In the genomic region with DNA sequence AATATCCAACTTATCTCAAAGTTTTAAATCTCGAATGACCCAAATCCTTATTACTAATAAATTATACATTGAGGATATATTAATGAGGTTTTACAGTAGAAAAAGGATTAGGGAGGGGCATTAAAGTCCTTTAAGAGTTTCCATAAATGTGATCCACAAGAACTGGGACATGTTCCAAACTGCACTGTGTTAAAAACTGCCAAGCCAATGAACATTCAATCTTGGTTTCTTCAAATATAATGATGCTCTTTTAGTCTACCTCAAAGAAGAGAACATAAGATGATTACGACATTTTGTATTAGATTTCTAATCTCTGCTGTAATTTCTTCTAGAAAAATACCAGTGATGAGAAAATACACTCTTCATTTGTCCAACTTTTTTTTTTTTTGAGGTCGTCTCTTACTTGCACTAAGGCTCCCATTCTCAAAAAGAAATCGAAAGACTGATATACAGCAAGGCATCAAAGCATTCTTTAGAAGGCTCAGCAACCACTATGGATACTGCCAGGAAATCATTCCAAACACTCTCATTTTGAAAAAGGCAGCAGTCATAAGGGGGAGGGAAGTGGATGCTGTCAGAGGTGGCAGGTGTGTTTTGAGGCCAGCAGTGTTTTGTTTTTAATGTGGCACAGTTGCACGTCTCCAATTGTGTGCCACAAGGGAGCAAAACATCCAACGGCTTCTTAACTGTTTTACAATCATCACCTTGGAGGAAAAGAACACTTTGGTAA, we compare ENCODE assay signal across 8 cellular contexts. TPM values are rescaled to one million over a fixed set of nuclear protein-coding genes. Genes with fewer than 3 reads are reported as not detected.
DNase-seq lines count a peak whose midpoint lies in the region; ATAC-seq, FAIRE-seq and TF ChIP-seq lines count a peak whose summit lies in the region.

No MANE protein-coding gene starts in this region.

- intact Hi-C loops in activated CD4-positive, alpha-beta T cell treated with anti-CD3 and anti-CD28 coated beads for 36 hours (cut with DNase I, micrococcal nuclease): loop anchor here in 1 of 2 experiments (2.0 to 10.0 kb wide), 3 partner anchors 581 to 723 kb away; a partner anchor contains a TSS

- no peak overlapping the region for H2BK5ac ChIP-seq in H1 (ENCODE audit: low read depth, low read length)

- no peak overlapping the region for H2BK20ac ChIP-seq in H1 (ENCODE audit: low read length)

- no peaks in the 10 kb centered on the region; the same call in 1 of the 2 replicates for H3K79me1 ChIP-seq in H1 (ENCODE audit: low read depth, low read length)

- no peak overlapping the region for H3K23ac ChIP-seq in H1 (ENCODE audit: insufficient read length)

- H4K8ac ChIP-seq in H1 (ENCODE audit: extremely low read depth, insufficient read depth, low read length): no peak overlapping the region

- no peak overlapping the region for H2BK120ac ChIP-seq in H1 (replicated peaks; ENCODE audit: low read depth, low read length)

- no peak for TF ChIP-seq POLR2A in H1 (IDR thresholded peaks at IDR 0.05; ENCODE audit: control extremely low read depth in 1 of 2, low read depth in 2 of 2, low read length in 2 of 2)

- no peak overlapping the region for H2AK5ac ChIP-seq in H1 (ENCODE audit: low read depth, low read length)

- H2BK12ac ChIP-seq in H1 (ENCODE audit: low read depth, low read length): no peak overlapping the region

- peak overlapping the region; percentile 76 to 84 for H3K4me2 ChIP-seq in H1 (ENCODE audit: insufficient read depth in 1 of 2, low read depth in 2 of 2, low read length in 2 of 2)

- peaks cover 3 to 17% (median 8%) of the 10 kb centered on the region in 4 experiments; a peak in 6 of 7 replicates for H3K4me1 ChIP-seq in H1 (replicated peaks in 1 of 4; ENCODE audit: control insufficient read depth in 3 of 4, insufficient read depth in 4 of 4, low read length in 3 of 4)

- H3K56ac ChIP-seq in H1 (replicated peaks; ENCODE audit: insufficient read length, low read depth, low read length): no peak overlapping the region

- peak; percentile 45 for FAIRE-seq in H1 (lab: Jason Lieb, UNC)

- H3K9me3 ChIP-seq in H1 (ENCODE audit: insufficient read depth in 2 of 2, low read depth in 1 of 2, low read length in 1 of 2): no peaks in the 10 kb centered on the region

- H2BK15ac ChIP-seq in H1 (ENCODE audit: low read length): no peak overlapping the region

- peak overlapping the region in 1 of 4 experiments; percentile 35; a peak in 1 of 7 replicates for H3K9ac ChIP-seq in H1 (replicated peaks in 1 of 4; ENCODE audit: extremely low read depth in 1 of 4, low read depth in 3 of 4, low read length in 3 of 4)

- H4K20me1 ChIP-seq in H1 (replicated peaks in 1 of 2; ENCODE audit: control insufficient read depth in 1 of 2, insufficient read depth in 2 of 2, low read length in 2 of 2): peaks cover 0 to 8% of the 10 kb centered on the region in 2 experiments

- peaks cover 2% of the 10 kb centered on the region; the same call in 1 of the 2 replicates for H3K23me2 ChIP-seq in H1 (ENCODE audit: low read depth, low read length)

- POLR2A ChIA-PET in activated CD4-positive, alpha-beta T cell treated with anti-CD3 and anti-CD28 coated beads for 36 hours (lab: Charles Lee): interaction anchor here (0.7 kb wide), 1 partner anchor 140 kb away, joined by 3 read pairs; no protein-coding TSS in a partner anchor
- POLR2A ChIA-PET in H1 (lab: Charles Lee; ENCODE audit: partially characterized antibody): interaction anchor here (0.8 to 1.1 kb wide), 3 partner anchors 12 to 84 kb away, joined by 3 read pairs; no protein-coding TSS in a partner anchor

- 61 to 100% methylated on average over 1 to 6 of the region's 6 CpGs for WGBS in H1 (ENCODE audit: extremely low coverage in 1 of 2, insufficient coverage in 1 of 2, insufficient read length in 1 of 2, insufficient replicate concordance in 2 of 2, low coverage in 1 of 2, low lambda C conversion rate in 2 of 2, missing lambda C conversion rate in 1 of 2), 2 experiments

- peaks cover 33% of the 10 kb centered on the region for H3K4me1 Mint-ChIP-seq in activated CD4-positive, alpha-beta T cell treated with anti-CD3 and anti-CD28 coated beads for 36 hours

- H3K4ac ChIP-seq in H1 (replicated peaks; ENCODE audit: insufficient read length, low read depth, low read length): no peak overlapping the region

- CTCF ChIA-PET in activated CD4-positive, alpha-beta T cell treated with anti-CD3 and anti-CD28 coated beads for 36 hours (lab: Charles Lee): interaction anchor here (0.6 to 1.8 kb wide), 4 partner anchors 10 to 203 kb away, joined by 3 to 9 read pairs (median 5); a partner anchor contains a TSS
- CTCF ChIA-PET in H1 (lab: Charles Lee; ENCODE audit: partially characterized antibody): interaction anchor here (0.8 to 1.1 kb wide), 2 partner anchors 24 to 81 kb away, joined by 3 read pairs; no protein-coding TSS in a partner anchor

- peaks cover 26 to 63% of the 10 kb centered on the region in 2 experiments for H3K79me2 ChIP-seq in H1 (ENCODE audit: control insufficient read depth in 1 of 2, insufficient read depth in 2 of 2, low read length in 2 of 2)

- H3K27ac Mint-ChIP-seq in activated CD4-positive, alpha-beta T cell treated with anti-CD3 and anti-CD28 coated beads for 36 hours: peak overlapping the region; percentile 69

- peak overlapping the region; percentile 41 for H4K5ac ChIP-seq in H1 (ENCODE audit: insufficient read length, low read depth, low read length)

- no peak overlapping the region for H3K18ac ChIP-seq in H1 (ENCODE audit: extremely low read depth, low read length)

- H3K36me3 ChIP-seq in H1 (ENCODE audit: control insufficient read depth in 2 of 4, insufficient read depth in 4 of 4, low read length in 3 of 4): peaks cover 0 to 32% (median 2%) of the 10 kb centered on the region in 4 experiments; a peak in 1 of 8 replicates

- H3K9me3 Mint-ChIP-seq in activated CD4-positive, alpha-beta T cell treated with anti-CD3 and anti-CD28 coated beads for 36 hours (ENCODE audit: low read depth): no peaks in the 10 kb centered on the region

- H3K27ac ChIP-seq in H1 (ENCODE audit: low read depth, low read length): no peak overlapping the region

- TF ChIP-seq CTCF in H1 (IDR thresholded peaks at IDR 0.05; ENCODE audit: control extremely low read depth in 1 of 3, insufficient read depth in 1 of 3, low read depth in 1 of 3, low read length in 3 of 3): no peak

- no peak overlapping the region for H2AFZ ChIP-seq in H1 (ENCODE audit: low read length)

- DNase-seq in activated CD4-positive, alpha-beta T cell treated with anti-CD3 and anti-CD28 coated beads for 36 hours: peak; percentile 38
- DNase-seq in activated CD4-positive, alpha-beta T cell treated with anti-CD3 and anti-CD28 coated beads, Interleukin-2, amount 50 U/mL, for 1 hour: no peak
- DNase-seq in NCI-H748 treated with DMSO at 0.1 percent for 48 hours (lab: John Stamatoyannopoulos, UW): peak; percentile 56
- no peak for DNase-seq in H1 (ENCODE audit: low read depth in 1 of 2, low spot score in 2 of 2)
- peak; percentile 15 for DNase-seq in retina
- no peak for DNase-seq in GDM1 (lab: John Stamatoyannopoulos, UW)
- no peak for DNase-seq in CD1c-positive myeloid dendritic cell (ENCODE audit: extremely low spot score)
- DNase-seq in AG20443 (ENCODE audit: low spot score): no peak

- no peak overlapping the region for H3K14ac ChIP-seq in H1 (ENCODE audit: insufficient read length)

- H3K4me3 Mint-ChIP-seq in activated CD4-positive, alpha-beta T cell treated with anti-CD3 and anti-CD28 coated beads for 36 hours: peak overlapping the region; percentile 94

- peak; percentile 16 for ATAC-seq in activated CD4-positive, alpha-beta T cell treated with anti-CD3 and anti-CD28 coated beads for 36 hours

- no peaks in the 10 kb centered on the region for H3K27me3 Mint-ChIP-seq in activated CD4-positive, alpha-beta T cell treated with anti-CD3 and anti-CD28 coated beads for 36 hours

- TF ChIP-seq EP300 in H1 (IDR thresholded peaks at IDR 0.05; ENCODE audit: borderline replicate concordance in 1 of 2, low read depth in 2 of 2, low read length in 2 of 2): no peak

- H4K91ac ChIP-seq in H1 (replicated peaks; ENCODE audit: insufficient read length, low read length): no peak overlapping the region

- H3K27me3 ChIP-seq in H1 (replicated peaks in 1 of 4; ENCODE audit: control insufficient read depth in 3 of 4, extremely low read depth in 1 of 4, insufficient read depth in 3 of 4, low read length in 3 of 4): no peaks in the 10 kb centered on the region

- peaks cover 25% of the 10 kb centered on the region for H3K36me3 Mint-ChIP-seq in activated CD4-positive, alpha-beta T cell treated with anti-CD3 and anti-CD28 coated beads for 36 hours (ENCODE audit: low read depth)

- no peak for TF ChIP-seq RAD21 in H1 (IDR thresholded peaks at IDR 0.05 in 1 of 2, conservative IDR thresholded peaks at IDR 0.05 in 1 of 2; ENCODE audit: low read depth in 2 of 2, low read length in 2 of 2)

- peak overlapping the region; percentile 38 to 95 (median 70) for H3K4me3 ChIP-seq in H1 (ENCODE audit: extremely low read depth in 1 of 4, insufficient read depth in 2 of 4, low read depth in 3 of 4, low read length in 4 of 4)

TF ChIP-seq in H1, 55 proteins besides CTCF, POLR2A, EP300 and RAD21:
- TF ChIP-seq, protein P1, sequence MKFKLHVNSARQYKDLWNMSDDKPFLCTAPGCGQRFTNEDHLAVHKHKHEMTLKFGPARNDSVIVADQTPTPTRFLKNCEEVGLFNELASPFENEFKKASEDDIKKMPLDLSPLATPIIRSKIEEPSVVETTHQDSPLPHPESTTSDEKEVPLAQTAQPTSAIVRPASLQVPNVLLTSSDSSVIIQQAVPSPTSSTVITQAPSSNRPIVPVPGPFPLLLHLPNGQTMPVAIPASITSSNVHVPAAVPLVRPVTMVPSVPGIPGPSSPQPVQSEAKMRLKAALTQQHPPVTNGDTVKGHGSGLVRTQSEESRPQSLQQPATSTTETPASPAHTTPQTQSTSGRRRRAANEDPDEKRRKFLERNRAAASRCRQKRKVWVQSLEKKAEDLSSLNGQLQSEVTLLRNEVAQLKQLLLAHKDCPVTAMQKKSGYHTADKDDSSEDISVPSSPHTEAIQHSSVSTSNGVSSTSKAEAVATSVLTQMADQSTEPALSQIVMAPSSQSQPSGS (IDR thresholded peaks at IDR 0.05; ENCODE audit: low read length): no peak
- TF ChIP-seq TEAD4 (IDR thresholded peaks at IDR 0.05; ENCODE audit: low read depth, low read length): no peak
- TF ChIP-seq SIN3A (conservative IDR thresholded peaks at IDR 0.05 in 1 of 2, IDR thresholded peaks at IDR 0.05 in 1 of 2; ENCODE audit: low read depth in 1 of 2, low read length in 2 of 2): no peak
- TF ChIP-seq YY1 (IDR thresholded peaks at IDR 0.05; ENCODE audit: low read depth, low read length): no peak

RNA-seq across cellular contexts. Expression of a gene that starts 1.6 kb away (rescaled TPM):
- total RNA-seq in activated CD4-positive, alpha-beta T cell treated with anti-CD3 and anti-CD28 coated beads for 36 hours: 10 to 100 TPM; 35.2 to 37.1 TPM
- 75.9 and 84.9 TPM in 2 replicates for total RNA-seq in H1 (2021; fragmentation: NEBNext Ultra II Directional; extraction: Animal tissue kit (Norgen Biotek cat#: 25700))
- 15.9 and 19.5 TPM in 2 replicates for polyA plus RNA-seq in H1 (2011; rRNA removed)
- 24.9 TPM for polyA plus RNA-seq in H1 (2011; cell fraction: cytosol; rRNA removed)
- polyA plus RNA-seq in H1 (2011; cell fraction: nucleus; rRNA removed): 33.6 TPM
- polyA plus RNA-seq in H1 (2012, experiment 1 of 2): 23.2 to 52.4 TPM (median 34.0 TPM) in 4 replicates
- polyA plus RNA-seq in H1 (2012, experiment 2 of 2): 4.8 TPM
- 37.9 TPM for polyA plus RNA-seq in H1 (2013, experiment 1 of 2)
- polyA plus RNA-seq in H1 (2013, experiment 2 of 2): 33.7 TPM
- polyA minus RNA-seq in H1 (2011; rRNA and poly(A)+ RNA removed): 142 and 180 TPM in 2 replicates
- polyA minus RNA-seq in H1 (2011; cell fraction: cytosol; rRNA and poly(A)+ RNA removed): 70.2 TPM
- polyA minus RNA-seq in H1 (2011; cell fraction: nucleus; rRNA and poly(A)+ RNA removed): 174 TPM

Comparison
In these comparisons a context has a peak if more than half of its experiments do, and no peak if none do; other contexts are left out.
1. DNase-seq: peak in activated CD4-positive, alpha-beta T cell treated with anti-CD3 and anti-CD28 coated beads for 36 hours (single experiment), NCI-H748 treated with DMSO at 0.1 percent for 48 hours (single experiment) and retina (single experiment); none in activated CD4-positive, alpha-beta T cell treated with anti-CD3 and anti-CD28 coated beads, Interleukin-2, amount 50 U/mL, for 1 hour (single experiment), H1 (0 of 2), GDM1 (single experiment), CD1c-positive myeloid dendritic cell (single experiment) and AG20443 (single experiment).